In the genomic region with DNA sequence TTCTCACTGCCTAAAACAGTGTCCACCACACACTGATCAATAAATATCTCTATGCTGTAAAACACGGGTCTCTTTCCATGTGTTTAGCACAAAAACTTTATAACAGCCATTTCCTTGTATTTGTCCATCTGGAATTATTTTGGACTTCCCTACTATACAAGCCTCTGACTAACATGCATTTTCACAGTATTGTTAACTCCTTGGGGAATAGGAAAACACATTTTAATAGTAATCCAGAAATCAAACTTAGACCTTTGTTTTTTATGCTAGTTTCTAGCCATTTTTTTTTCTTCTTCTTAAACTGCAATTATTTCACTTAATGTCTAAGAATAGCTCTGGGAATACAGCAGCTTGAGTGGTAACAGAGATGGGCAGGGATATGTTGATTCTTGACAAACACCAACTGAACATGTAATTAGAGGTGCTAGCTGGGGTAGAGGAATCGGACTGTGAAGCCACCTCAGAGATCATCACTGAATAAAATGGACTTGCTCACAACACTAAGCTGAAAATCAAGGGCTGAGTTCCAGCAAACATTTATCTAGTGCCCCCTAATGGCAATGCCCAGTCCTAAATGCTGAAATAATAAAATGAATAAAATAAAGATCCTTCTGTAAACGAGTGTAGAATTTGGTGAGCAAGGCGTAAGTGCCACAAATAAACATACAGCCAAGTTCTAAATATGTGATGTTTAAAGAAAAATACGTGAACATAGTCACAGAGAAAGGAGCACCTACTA, we compare ENCODE assay signal across 9 cellular contexts.
A peak's percentile ranks its signal among the peaks of the same experiment; 100 is the strongest.
DNase-seq lines count a peak whose midpoint lies in the region; ATAC-seq and TF ChIP-seq lines count a peak whose summit lies in the region.
"Had no signal": no experiment of that assay in that cellular context is flagged by ENCODE, and none has a peak within 500 bp of the region (broad histone marks: within the 10 kb centered on the region; RNA-seq: fewer than 3 reads in every experiment).

No MANE protein-coding gene starts in this region.

- H3K36me3 ChIP-seq in esophagus squamous epithelium = no peaks in the 10 kb centered on the region

- peaks cover 0 to 10% (median 0%) of the 10 kb centered on the region in 4 donors for H3K27me3 ChIP-seq in esophagus squamous epithelium

- TF ChIP-seq POLR2A in esophagus squamous epithelium (IDR thresholded peaks at IDR 0.05) = no peak

- H3K27ac Mint-ChIP-seq in progenitor cell of endocrine pancreas = no peak overlapping the region
- H3K27ac Mint-ChIP-seq in activated CD8-positive, alpha-beta memory T cell treated with anti-CD3 and anti-CD28 coated beads, Interleukin-2, amount 10 ng/mL, durations not matched to agents 7 days and 5 days = no peak overlapping the region
- H3K27ac Mint-ChIP-seq: activated naive CD4-positive, alpha-beta T cell treated with anti-CD3 and anti-CD28 coated beads, Interleukin-2, amount 50 U/mL, for 72 hours had no signal

- no peaks in the 10 kb centered on the region for H3K27me3 Mint-ChIP-seq in progenitor cell of endocrine pancreas
- H3K27me3 Mint-ChIP-seq in activated CD8-positive, alpha-beta memory T cell treated with anti-CD3 and anti-CD28 coated beads, Interleukin-2, amount 10 ng/mL, durations not matched to agents 7 days and 5 days = no peaks in the 10 kb centered on the region

- CTCF ChIA-PET in activated CD8-positive, alpha-beta memory T cell treated with anti-CD3 and anti-CD28 coated beads, Interleukin-2, amount 10 ng/mL, durations not matched to agents 7 days and 5 days (lab: Charles Lee) = no interaction called here

- no peak overlapping the region for H3K4me3 Mint-ChIP-seq in progenitor cell of endocrine pancreas (ENCODE audit: low read depth)
- no peak overlapping the region for H3K4me3 Mint-ChIP-seq in activated CD8-positive, alpha-beta memory T cell treated with anti-CD3 and anti-CD28 coated beads, Interleukin-2, amount 10 ng/mL, durations not matched to agents 7 days and 5 days

- H3K4me1 ChIP-seq in esophagus squamous epithelium = no peaks in the 10 kb centered on the region

- H3K4me1 Mint-ChIP-seq in progenitor cell of endocrine pancreas (ENCODE audit: low read depth) = peaks cover 5% of the 10 kb centered on the region
- no peaks in the 10 kb centered on the region for H3K4me1 Mint-ChIP-seq in activated CD8-positive, alpha-beta memory T cell treated with anti-CD3 and anti-CD28 coated beads, Interleukin-2, amount 10 ng/mL, durations not matched to agents 7 days and 5 days

- TF ChIP-seq CTCF in GM12874 (IDR thresholded peaks at IDR 0.05; ENCODE audit: insufficient read depth, low read depth, low read length) (0 out of 2 replicates have a peak, but pooled peaks have one; percentile 13), esophagus squamous epithelium (IDR thresholded peaks at IDR 0.05) (peak in 4 of 6 experiments; percentile 26 to 68 (median 35)), progenitor cell of endocrine pancreas (IDR thresholded peaks at IDR 0.05; ENCODE audit: unreplicated experiment) (peak; percentile 65)

- no peak overlapping the region for H3K27ac ChIP-seq in esophagus squamous epithelium

- no peaks in the 10 kb centered on the region for H3K9me3 Mint-ChIP-seq in progenitor cell of endocrine pancreas (ENCODE audit: low read depth)
- H3K9me3 Mint-ChIP-seq in activated CD8-positive, alpha-beta memory T cell treated with anti-CD3 and anti-CD28 coated beads, Interleukin-2, amount 10 ng/mL, durations not matched to agents 7 days and 5 days (ENCODE audit: low read depth) = peaks cover 2% of the 10 kb centered on the region

- H3K4me3 ChIP-seq in esophagus squamous epithelium = no peak overlapping the region

- intact Hi-C loops in esophagus squamous epithelium (cut with DNase I) = no loop called here

- DNase-seq in NCI-H69 (lab: John Stamatoyannopoulos, UW) (peak; percentile 72), esophagus squamous epithelium (lab: John Stamatoyannopoulos, UW) (no peak), progenitor cell of endocrine pancreas (ENCODE audit: low spot score, unreplicated experiment) (no peak), GOT3 (lab: John Stamatoyannopoulos, UW) (no peak)
- DNase-seq in NK-92 treated with Interleukin-12 subunit alpha and Interleukin-12 subunit beta, amount 100 ng/mL, for 24 hours (lab: John Stamatoyannopoulos, UW) = no peak
- DNase-seq in activated CD8-positive, alpha-beta memory T cell treated with anti-CD3 and anti-CD28 coated beads, Interleukin-2, amount 10 ng/mL, durations not matched to agents 7 days and 5 days = no peak

- no peaks in the 10 kb centered on the region for H3K36me3 Mint-ChIP-seq in progenitor cell of endocrine pancreas (ENCODE audit: insufficient read depth)
- no peaks in the 10 kb centered on the region for H3K36me3 Mint-ChIP-seq in activated CD8-positive, alpha-beta memory T cell treated with anti-CD3 and anti-CD28 coated beads, Interleukin-2, amount 10 ng/mL, durations not matched to agents 7 days and 5 days

- H3K9me3 ChIP-seq in esophagus squamous epithelium = no peaks in the 10 kb centered on the region

- 27 to 38% methylated on average over 5 of the region's 5 CpGs for WGBS in esophagus squamous epithelium, 2 donors

- no peak for ATAC-seq in GM19455 (IDR thresholded peaks at IDR 0.05; ENCODE audit: unreplicated experiment)
- no peak for ATAC-seq in activated CD8-positive, alpha-beta memory T cell treated with anti-CD3 and anti-CD28 coated beads, Interleukin-2, amount 10 ng/mL, durations not matched to agents 7 days and 5 days
- ATAC-seq: activated naive CD4-positive, alpha-beta T cell treated with anti-CD3 and anti-CD28 coated beads, Interleukin-2, amount 50 U/mL, for 72 hours had no signal

Comparison
In these comparisons a context has a peak if more than half of its experiments do, and no peak if none do; other contexts are left out.
1. CTCF ChIP-seq: peak in every context shown above with its lines; median percentile 65 in progenitor cell of endocrine pancreas; 35 in esophagus squamous epithelium; 13 in GM12874.